ENCODE assay signal across 16 cellular contexts in the genomic region with DNA sequence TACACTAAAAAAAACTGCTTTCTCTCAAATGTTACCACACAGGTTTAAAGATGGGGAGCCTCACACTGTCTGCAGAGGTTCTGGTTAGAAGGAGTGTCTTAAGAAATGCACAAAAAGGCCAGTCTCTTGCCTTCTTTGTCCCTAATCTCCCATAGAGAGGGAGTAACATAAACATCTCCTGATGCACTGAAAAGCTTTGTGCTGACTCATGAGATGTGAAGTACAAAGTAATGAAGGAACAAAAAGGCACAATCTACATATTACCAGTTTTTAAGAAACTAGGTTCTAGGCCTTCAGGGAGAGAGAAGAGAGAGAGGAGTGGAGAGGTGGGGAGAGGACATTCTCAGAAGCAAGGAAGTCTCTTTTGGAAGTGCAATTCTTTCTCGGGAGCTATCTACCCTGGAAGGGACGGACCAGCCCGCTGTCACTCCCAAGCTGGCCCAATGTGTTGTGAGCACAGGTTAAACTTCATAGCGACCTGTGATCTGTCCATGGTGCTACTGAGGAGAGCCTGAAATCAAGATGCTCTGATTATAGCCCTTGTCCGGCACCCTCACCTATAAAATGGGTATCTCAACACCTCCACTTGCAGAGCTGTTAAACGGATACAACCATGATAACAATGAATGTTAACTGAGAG.
DNase-seq lines count a peak whose midpoint lies in the region; ATAC-seq and TF ChIP-seq lines count a peak whose summit lies in the region.
"Had no signal": no experiment of that assay in that cellular context is flagged by ENCODE, and none has a peak within 500 bp of the region (broad histone marks: within the 10 kb centered on the region; RNA-seq: fewer than 3 reads in every experiment).

No MANE protein-coding gene starts in this region.

- H3F3A ChIP-seq in neural progenitor cell (ENCODE audit: low read depth): no peaks in the 10 kb centered on the region

- no peak overlapping the region for H2AFZ ChIP-seq in neural progenitor cell (replicated peaks)
- H2AFZ ChIP-seq: parathyroid adenoma had no signal

- ATAC-seq in SK-N-SH treated with all-trans-retinoic acid at 6 μM for 48 hours (peak; percentile 76), HG03097 (IDR thresholded peaks at IDR 0.05; ENCODE audit: low FRiP score, unreplicated experiment) (no peak)

- no peaks in the 10 kb centered on the region for H3K4me1 ChIP-seq in neural progenitor cell
- H3K4me1 ChIP-seq: parathyroid adenoma had no signal

- no peak overlapping the region for H3K4me3 ChIP-seq in fibroblast of villous mesenchyme (ENCODE audit: low read depth, low read length)
- no peak overlapping the region for H3K4me3 ChIP-seq in neural progenitor cell

- H3K4me1 Mint-ChIP-seq in neural progenitor cell: no peaks in the 10 kb centered on the region
- H3K4me1 Mint-ChIP-seq: central memory CD8-positive, alpha-beta T cell had no signal

- H3K4me2 ChIP-seq in neural progenitor cell: no peak overlapping the region

- H4K20me1 ChIP-seq in neural progenitor cell (ENCODE audit: low read depth): no peaks in the 10 kb centered on the region

- no peak overlapping the region for H3K27ac Mint-ChIP-seq in neural progenitor cell
- H3K27ac Mint-ChIP-seq: activated T-helper 1 cell treated with anti-CD3 and anti-CD28 coated beads, Interleukin-12 subunit alpha, Interleukin-12 subunit beta, Interleukin-2, Interleukin-4 antibody, amounts not matched to agents 30 ng/mL and 10 ng/mL and 1 ng/mL, durations not matched to agents 14 hours and 24 hours and 36 hours had no signal

- H3K9ac ChIP-seq in neural progenitor cell: no peak overlapping the region
- H3K9ac ChIP-seq: parathyroid adenoma had no signal

- H3K36me3 Mint-ChIP-seq in neural progenitor cell: no peaks in the 10 kb centered on the region

- no peak overlapping the region for H3K27ac ChIP-seq in neural progenitor cell
- H3K27ac ChIP-seq: parathyroid adenoma had no signal

- no peaks in the 10 kb centered on the region for H3K9me3 ChIP-seq in neural progenitor cell (ENCODE audit: low read depth)

- no peaks in the 10 kb centered on the region for H3K36me3 ChIP-seq in neural progenitor cell

- DNase-seq in HT-29 (ENCODE audit: low spot score) (peak; percentile 29), fibroblast of villous mesenchyme (ENCODE audit: low read depth) (peak; percentile 21), neural progenitor cell (ENCODE audit: low spot score) (peak; percentile 65), hypothalamus (lab: John Stamatoyannopoulos, UW) (no peak), NCI-H128 (lab: John Stamatoyannopoulos, UW; ENCODE audit: unreplicated experiment) (no peak)
- no peak for DNase-seq in activated T-cell treated with anti-CD3 and anti-CD28 coated beads, Interleukin-2, amount 50 U/mL, for 1 hour
- DNase-seq: activated CD4-positive, CD25-positive, alpha-beta regulatory T cell; HCEC 1CT; NCI-H345; SIG-M5; stimulated activated CD4-positive, alpha-beta T cell treated with anti-CD3 and anti-CD28 coated beads, Interleukin-4, amount 100 ng/mL, for 24 hours had no signal

- H3K27me3 ChIP-seq in neural progenitor cell: no peaks in the 10 kb centered on the region

- H3K9me3 Mint-ChIP-seq in neural progenitor cell: peaks cover 19% of the 10 kb centered on the region
- H3K9me3 Mint-ChIP-seq: activated T-helper 1 cell treated with anti-CD3 and anti-CD28 coated beads, Interleukin-12 subunit alpha, Interleukin-12 subunit beta, Interleukin-2, Interleukin-4 antibody, amounts not matched to agents 30 ng/mL and 10 ng/mL and 1 ng/mL, durations not matched to agents 14 hours and 24 hours and 36 hours; central memory CD8-positive, alpha-beta T cell had no signal

- no peak overlapping the region for H3K4me3 Mint-ChIP-seq in neural progenitor cell
- H3K4me3 Mint-ChIP-seq: activated T-helper 1 cell treated with anti-CD3 and anti-CD28 coated beads, Interleukin-12 subunit alpha, Interleukin-12 subunit beta, Interleukin-2, Interleukin-4 antibody, amounts not matched to agents 30 ng/mL and 10 ng/mL and 1 ng/mL, durations not matched to agents 14 hours and 24 hours and 36 hours; central memory CD8-positive, alpha-beta T cell had no signal

- no peaks in the 10 kb centered on the region for H3K79me2 ChIP-seq in neural progenitor cell (ENCODE audit: low read depth)
- H3K79me2 ChIP-seq: parathyroid adenoma had no signal

- no peaks in the 10 kb centered on the region for H3K27me3 Mint-ChIP-seq in neural progenitor cell (ENCODE audit: insufficient read depth, low read depth)

- TF ChIP-seq CTCF in fibroblast of villous mesenchyme (IDR thresholded peaks at IDR 0.05; ENCODE audit: insufficient read depth, low read depth, low read length) (no peak), neural progenitor cell (IDR thresholded peaks at IDR 0.05) (no peak)

TF ChIP-seq in SK-N-SH treated with all-trans-retinoic acid at 6 μM for 48 hours, 23 proteins besides CTCF, POLR2A, EP300 and RAD21 (continues in another document):
- TF ChIP-seq ESRRG (CRISPR knock-in tag; IDR thresholded peaks at IDR 0.05) (no peak), TOX (CRISPR knock-in tag; IDR thresholded peaks at IDR 0.05; ENCODE audit: borderline replicate concordance) (no peak), ISL1 (CRISPR knock-in tag; IDR thresholded peaks at IDR 0.05) (no peak), BACH2 (CRISPR knock-in tag; IDR thresholded peaks at IDR 0.05; ENCODE audit: borderline replicate concordance) (no peak), TCF4 (CRISPR knock-in tag; IDR thresholded peaks at IDR 0.05; ENCODE audit: borderline replicate concordance) (no peak), ARNTL (CRISPR knock-in tag; IDR thresholded peaks at IDR 0.05; ENCODE audit: borderline replicate concordance, low read depth) (no peak), OSR1 (CRISPR knock-in tag; IDR thresholded peaks at IDR 0.05) (no peak), ZNF8 (CRISPR knock-in tag; IDR thresholded peaks at IDR 0.05) (no peak), ZFP30 (CRISPR knock-in tag; IDR thresholded peaks at IDR 0.05) (no peak), SNAI2 (CRISPR knock-in tag; IDR thresholded peaks at IDR 0.05) (no peak)
- TF ChIP-seq, protein P1, sequence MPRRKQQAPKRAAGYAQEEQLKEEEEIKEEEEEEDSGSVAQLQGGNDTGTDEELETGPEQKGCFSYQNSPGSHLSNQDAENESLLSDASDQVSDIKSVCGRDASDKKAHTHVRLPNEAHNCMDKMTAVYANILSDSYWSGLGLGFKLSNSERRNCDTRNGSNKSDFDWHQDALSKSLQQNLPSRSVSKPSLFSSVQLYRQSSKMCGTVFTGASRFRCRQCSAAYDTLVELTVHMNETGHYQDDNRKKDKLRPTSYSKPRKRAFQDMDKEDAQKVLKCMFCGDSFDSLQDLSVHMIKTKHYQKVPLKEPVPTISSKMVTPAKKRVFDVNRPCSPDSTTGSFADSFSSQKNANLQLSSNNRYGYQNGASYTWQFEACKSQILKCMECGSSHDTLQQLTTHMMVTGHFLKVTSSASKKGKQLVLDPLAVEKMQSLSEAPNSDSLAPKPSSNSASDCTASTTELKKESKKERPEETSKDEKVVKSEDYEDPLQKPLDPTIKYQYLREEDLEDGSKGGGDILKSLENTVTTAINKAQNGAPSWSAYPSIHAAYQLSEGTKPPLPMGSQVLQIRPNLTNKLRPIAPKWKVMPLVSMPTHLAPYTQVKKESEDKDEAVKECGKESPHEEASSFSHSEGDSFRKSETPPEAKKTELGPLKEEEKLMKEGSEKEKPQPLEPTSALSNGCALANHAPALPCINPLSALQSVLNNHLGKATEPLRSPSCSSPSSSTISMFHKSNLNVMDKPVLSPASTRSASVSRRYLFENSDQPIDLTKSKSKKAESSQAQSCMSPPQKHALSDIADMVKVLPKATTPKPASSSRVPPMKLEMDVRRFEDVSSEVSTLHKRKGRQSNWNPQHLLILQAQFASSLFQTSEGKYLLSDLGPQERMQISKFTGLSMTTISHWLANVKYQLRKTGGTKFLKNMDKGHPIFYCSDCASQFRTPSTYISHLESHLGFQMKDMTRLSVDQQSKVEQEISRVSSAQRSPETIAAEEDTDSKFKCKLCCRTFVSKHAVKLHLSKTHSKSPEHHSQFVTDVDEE (CRISPR knock-in tag; IDR thresholded peaks at IDR 0.05): no peak
- TF ChIP-seq, protein P2, sequence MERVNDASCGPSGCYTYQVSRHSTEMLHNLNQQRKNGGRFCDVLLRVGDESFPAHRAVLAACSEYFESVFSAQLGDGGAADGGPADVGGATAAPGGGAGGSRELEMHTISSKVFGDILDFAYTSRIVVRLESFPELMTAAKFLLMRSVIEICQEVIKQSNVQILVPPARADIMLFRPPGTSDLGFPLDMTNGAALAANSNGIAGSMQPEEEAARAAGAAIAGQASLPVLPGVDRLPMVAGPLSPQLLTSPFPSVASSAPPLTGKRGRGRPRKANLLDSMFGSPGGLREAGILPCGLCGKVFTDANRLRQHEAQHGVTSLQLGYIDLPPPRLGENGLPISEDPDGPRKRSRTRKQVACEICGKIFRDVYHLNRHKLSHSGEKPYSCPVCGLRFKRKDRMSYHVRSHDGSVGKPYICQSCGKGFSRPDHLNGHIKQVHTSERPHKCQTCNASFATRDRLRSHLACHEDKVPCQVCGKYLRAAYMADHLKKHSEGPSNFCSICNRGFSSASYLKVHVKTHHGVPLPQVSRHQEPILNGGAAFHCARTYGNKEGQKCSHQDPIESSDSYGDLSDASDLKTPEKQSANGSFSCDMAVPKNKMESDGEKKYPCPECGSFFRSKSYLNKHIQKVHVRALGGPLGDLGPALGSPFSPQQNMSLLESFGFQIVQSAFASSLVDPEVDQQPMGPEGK (CRISPR knock-in tag; IDR thresholded peaks at IDR 0.05; ENCODE audit: borderline replicate concordance): no peak
- TF ChIP-seq, protein P3, sequence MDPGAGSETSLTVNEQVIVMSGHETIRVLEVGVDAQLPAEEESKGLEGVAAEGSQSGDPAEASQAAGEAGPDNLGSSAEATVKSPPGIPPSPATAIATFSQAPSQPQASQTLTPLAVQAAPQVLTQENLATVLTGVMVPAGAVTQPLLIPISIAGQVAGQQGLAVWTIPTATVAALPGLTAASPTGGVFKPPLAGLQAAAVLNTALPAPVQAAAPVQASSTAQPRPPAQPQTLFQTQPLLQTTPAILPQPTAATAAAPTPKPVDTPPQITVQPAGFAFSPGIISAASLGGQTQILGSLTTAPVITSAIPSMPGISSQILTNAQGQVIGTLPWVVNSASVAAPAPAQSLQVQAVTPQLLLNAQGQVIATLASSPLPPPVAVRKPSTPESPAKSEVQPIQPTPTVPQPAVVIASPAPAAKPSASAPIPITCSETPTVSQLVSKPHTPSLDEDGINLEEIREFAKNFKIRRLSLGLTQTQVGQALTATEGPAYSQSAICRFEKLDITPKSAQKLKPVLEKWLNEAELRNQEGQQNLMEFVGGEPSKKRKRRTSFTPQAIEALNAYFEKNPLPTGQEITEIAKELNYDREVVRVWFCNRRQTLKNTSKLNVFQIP (CRISPR knock-in tag; IDR thresholded peaks at IDR 0.05; ENCODE audit: borderline replicate concordance, low read depth): no peak

Comparison
In these comparisons a context has a peak if more than half of its experiments do, and no peak if none do; other contexts are left out.
1. DNase-seq: peak in HT-29 (single experiment), fibroblast of villous mesenchyme (single experiment) and neural progenitor cell (single experiment); none in hypothalamus (0 of 51), activated T-cell treated with anti-CD3 and anti-CD28 coated beads, Interleukin-2, amount 50 U/mL, for 1 hour (single experiment) and NCI-H128 (single experiment).